In the genomic region with DNA sequence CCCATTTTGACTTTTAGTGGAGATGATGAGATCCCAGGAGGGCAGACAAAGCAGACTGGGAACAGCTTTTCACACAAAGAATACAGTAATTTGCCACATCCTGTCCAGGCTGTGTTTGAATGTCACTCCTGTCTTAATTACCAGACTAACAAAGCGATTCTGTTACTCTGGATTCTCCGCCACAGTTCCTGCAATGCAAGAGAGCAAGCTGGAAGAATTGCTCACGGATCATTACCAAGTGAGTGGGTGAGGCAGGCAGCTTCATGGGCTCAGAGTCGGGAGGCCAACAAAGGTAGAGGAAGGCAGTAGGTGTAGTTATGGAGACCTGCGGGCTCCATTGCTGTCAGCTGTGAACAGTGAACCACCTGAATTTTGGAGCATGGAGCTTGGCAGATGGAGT, we compare ENCODE assay signal across 17 cellular contexts.
DNase-seq lines count a peak whose midpoint lies in the region; ATAC-seq and TF ChIP-seq lines count a peak whose summit lies in the region.
"Had no signal": no experiment of that assay in that cellular context is flagged by ENCODE, and none has a peak within 500 bp of the region (broad histone marks: within the 10 kb centered on the region; RNA-seq: fewer than 3 reads in every experiment).

No MANE protein-coding gene starts in this region.

- WGBS in smooth muscle cell (ENCODE audit: low lambda C conversion rate) = 65% methylated on average over 5 of the region's 5 CpGs

- H4K20me1 ChIP-seq in smooth muscle cell (ENCODE audit: low read depth) = no peaks in the 10 kb centered on the region

- peak overlapping the region; percentile 28 for H2AFZ ChIP-seq in smooth muscle cell (ENCODE audit: low read depth)
- H2AFZ ChIP-seq: hepatocyte had no signal

- intact Hi-C loops in colonic mucosa (cut with DNase I) = no loop called here

- H3K4me3 Mint-ChIP-seq in brain = peak overlapping the region; percentile 7 to 78 (median 37)
- H3K4me3 Mint-ChIP-seq: activated naive CD4-positive, alpha-beta T cell treated with anti-CD3 and anti-CD28 coated beads, Interleukin-2, amount 10 ng/mL, durations not matched to agents 7 days and 5 days; T-cell; WTC11 had no signal

- TF ChIP-seq CTCF in brain (conservative IDR thresholded peaks at IDR 0.05) = no peak
- TF ChIP-seq CTCF in smooth muscle cell (IDR thresholded peaks at IDR 0.05; ENCODE audit: borderline replicate concordance, insufficient read depth, poor library complexity, severe bottlenecking) = no peak
- TF ChIP-seq CTCF in colonic mucosa (IDR thresholded peaks at IDR 0.05) = no peak

- ATAC-seq in GM21381 (IDR thresholded peaks at IDR 0.05; ENCODE audit: unreplicated experiment) = no peak
- ATAC-seq: HCT116, T-cell, WTC11 had no signal

- DNase-seq in NCI-H1417 treated with DMSO at 0.1 percent for 48 hours (lab: John Stamatoyannopoulos, UW) (peak; percentile 62), NCI-H2196 treated with DMSO at 0.1 percent for 48 hours (lab: John Stamatoyannopoulos, UW; ENCODE audit: unreplicated experiment) (peak; percentile 29), smooth muscle cell (lab: John Stamatoyannopoulos, UW; ENCODE audit: unreplicated experiment) (no peak), colonic mucosa (no peak), medulla oblongata (ENCODE audit: extremely low spot score) (no peak)
- DNase-seq: activated naive CD4-positive, alpha-beta T cell treated with anti-CD3 and anti-CD28 coated beads, Interleukin-2, amount 10 ng/mL, durations not matched to agents 7 days and 5 days; DND-41; NCI-H446 treated with DMSO at 0.1 percent for 48 hours; ovary; stomach; T-cell had no signal

- no peak overlapping the region for H3K27ac ChIP-seq in smooth muscle cell (ENCODE audit: low read depth)
- no peak overlapping the region for H3K27ac ChIP-seq in colonic mucosa
- H3K27ac ChIP-seq: breast epithelium, hepatocyte, ovary, stomach had no signal

- H3K9me3 ChIP-seq in smooth muscle cell (replicated peaks; ENCODE audit: low read depth) (no peaks in the 10 kb centered on the region), colonic mucosa (no peaks in the 10 kb centered on the region)
- H3K9me3 ChIP-seq: ovary had no signal

- H3K4me2 ChIP-seq in smooth muscle cell = no peak overlapping the region
- H3K4me2 ChIP-seq: hepatocyte had no signal

- no peaks in the 10 kb centered on the region for H3K36me3 Mint-ChIP-seq in brain
- H3K36me3 Mint-ChIP-seq: activated naive CD4-positive, alpha-beta T cell treated with anti-CD3 and anti-CD28 coated beads, Interleukin-2, amount 10 ng/mL, durations not matched to agents 7 days and 5 days; T-cell had no signal

- peaks cover under 1% of the 10 kb centered on the region for H3K27me3 Mint-ChIP-seq in brain
- H3K27me3 Mint-ChIP-seq: activated naive CD4-positive, alpha-beta T cell treated with anti-CD3 and anti-CD28 coated beads, Interleukin-2, amount 10 ng/mL, durations not matched to agents 7 days and 5 days; T-cell had no signal

- H3K4me1 Mint-ChIP-seq in brain = peaks cover 32% of the 10 kb centered on the region
- H3K4me1 Mint-ChIP-seq: activated naive CD4-positive, alpha-beta T cell treated with anti-CD3 and anti-CD28 coated beads, Interleukin-2, amount 10 ng/mL, durations not matched to agents 7 days and 5 days; T-cell had no signal

- no peaks in the 10 kb centered on the region for H3F3A ChIP-seq in smooth muscle cell (ENCODE audit: low read depth)

- peak overlapping the region in 4 of 5 experiments; percentile 76 to 96 (median 82) for H3K27ac Mint-ChIP-seq in brain
- H3K27ac Mint-ChIP-seq: activated naive CD4-positive, alpha-beta T cell treated with anti-CD3 and anti-CD28 coated beads, Interleukin-2, amount 10 ng/mL, durations not matched to agents 7 days and 5 days; T-cell; WTC11 had no signal

- no peak overlapping the region for H3K9ac ChIP-seq in smooth muscle cell (ENCODE audit: low read depth)
- H3K9ac ChIP-seq in colonic mucosa (ENCODE audit: low read depth in 2 of 2, low read length in 2 of 2) = no peak overlapping the region

- H3K79me2 ChIP-seq in smooth muscle cell (ENCODE audit: low read depth) = no peaks in the 10 kb centered on the region
- H3K79me2 ChIP-seq: hepatocyte had no signal

- H3K4me3 ChIP-seq in smooth muscle cell (no peak overlapping the region), colonic mucosa (no peak overlapping the region)
- H3K4me3 ChIP-seq: breast epithelium, hepatocyte, ovary, stomach had no signal

- no peaks in the 10 kb centered on the region for H3K36me3 ChIP-seq in smooth muscle cell (ENCODE audit: low read depth)
- no peaks in the 10 kb centered on the region for H3K36me3 ChIP-seq in colonic mucosa
- H3K36me3 ChIP-seq: breast epithelium, ovary, stomach had no signal

- peaks cover 3 to 24% (median 11%) of the 10 kb centered on the region in 5 experiments for H3K9me3 Mint-ChIP-seq in brain
- H3K9me3 Mint-ChIP-seq: activated naive CD4-positive, alpha-beta T cell treated with anti-CD3 and anti-CD28 coated beads, Interleukin-2, amount 10 ng/mL, durations not matched to agents 7 days and 5 days had no signal

- no peaks in the 10 kb centered on the region for H3K27me3 ChIP-seq in smooth muscle cell (ENCODE audit: low read depth)
- H3K27me3 ChIP-seq in colonic mucosa = no peaks in the 10 kb centered on the region
- H3K27me3 ChIP-seq: breast epithelium, hepatocyte, ovary, stomach had no signal

- peaks cover 8% of the 10 kb centered on the region for H3K4me1 ChIP-seq in smooth muscle cell (ENCODE audit: low read depth)
- H3K4me1 ChIP-seq in colonic mucosa = no peaks in the 10 kb centered on the region
- H3K4me1 ChIP-seq: breast epithelium, stomach had no signal

Comparison
In these comparisons a context has a peak if more than half of its experiments do, and no peak if none do; other contexts are left out.
1. DNase-seq: peak in NCI-H1417 treated with DMSO at 0.1 percent for 48 hours (single experiment) and NCI-H2196 treated with DMSO at 0.1 percent for 48 hours (single experiment); none in smooth muscle cell (single experiment), colonic mucosa (single experiment) and medulla oblongata (single experiment).